In genomic region chr7:149286811-149287400, GRCh38 we compare ENCODE assay signal across 1 cellular context.
TF ChIP-seq lines count a peak whose summit lies in the region.

No MANE protein-coding gene starts in this region.

TF ChIP-seq in H1, 55 proteins besides CTCF, POLR2A, EP300 and RAD21:
- TF ChIP-seq USF2 (IDR thresholded peaks at IDR 0.05; ENCODE audit: low read length) (no peak), RNF2 (IDR thresholded peaks at IDR 0.05; ENCODE audit: borderline replicate concordance, low read depth, low read length, missing control alignments, poor library complexity, severe bottlenecking) (no peak), MAX (IDR thresholded peaks at IDR 0.05) (no peak), KDM4A (IDR thresholded peaks at IDR 0.05; ENCODE audit: low read depth, low read length, severe bottlenecking) (no peak), KDM5A (IDR thresholded peaks at IDR 0.05; ENCODE audit: low read length) (no peak), SRF (IDR thresholded peaks at IDR 0.05; ENCODE audit: low read depth, low read length) (no peak), MAFK (IDR thresholded peaks at IDR 0.05; ENCODE audit: low read depth, low read length) (no peak), TCF12 (IDR thresholded peaks at IDR 0.05; ENCODE audit: low read depth, low read length) (no peak), BCL11A (IDR thresholded peaks at IDR 0.05; ENCODE audit: low read depth in 2 of 2, low read length in 2 of 2) (no peak)
